In the genomic region with DNA sequence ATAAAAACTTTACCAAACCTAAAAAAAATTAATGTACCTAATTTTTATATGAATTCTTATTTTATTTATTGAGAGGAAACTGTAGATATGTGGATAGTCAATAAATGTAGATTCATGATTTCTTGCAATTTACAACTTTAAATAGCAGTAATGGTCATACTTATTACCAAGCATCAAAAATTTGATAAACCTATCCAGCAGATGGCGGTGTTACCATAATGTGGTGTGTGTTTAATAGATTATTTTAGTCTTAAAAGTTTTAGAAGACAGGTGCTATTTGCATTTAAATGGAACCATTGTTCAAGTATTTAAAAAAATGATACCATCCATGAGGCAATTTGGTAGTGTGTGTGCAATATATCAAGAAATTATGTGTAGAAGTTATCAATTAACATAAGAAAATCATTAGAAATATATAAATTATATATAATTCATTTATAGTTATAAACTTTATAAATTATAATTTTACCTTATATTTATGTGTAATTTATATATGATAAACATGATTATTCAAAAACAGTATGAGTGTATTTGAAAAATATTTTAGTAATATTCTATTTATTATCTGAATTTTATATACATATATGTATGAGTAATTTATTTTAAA, we compare ENCODE assay signal across 8 cellular contexts.
DNase-seq lines count a peak whose midpoint lies in the region; ATAC-seq and TF ChIP-seq lines count a peak whose summit lies in the region.

No MANE protein-coding gene starts in this region.

- intact Hi-C loops in sigmoid colon (cut with DNase I): no loop called here
- intact Hi-C loops in CD4-positive, alpha-beta memory T cell (cut with micrococcal nuclease): no loop called here

- no peak overlapping the region for H3K27ac ChIP-seq in sigmoid colon
- H3K27ac ChIP-seq in CD4-positive, alpha-beta memory T cell (ENCODE audit: low read depth, low read length): no peak overlapping the region

- POLR2A ChIA-PET in CD4-positive, alpha-beta memory T cell (lab: Charles Lee; ENCODE audit: partially characterized antibody): no interaction called here

- no peak overlapping the region for H3K27ac Mint-ChIP-seq in CD4-positive, alpha-beta memory T cell

- no peaks in the 10 kb centered on the region for H3K4me1 Mint-ChIP-seq in CD4-positive, alpha-beta memory T cell

- no peak overlapping the region for H3K4me3 Mint-ChIP-seq in CD4-positive, alpha-beta memory T cell

- no peak for TF ChIP-seq POLR2A in sigmoid colon (IDR thresholded peaks at IDR 0.05)

- no peaks in the 10 kb centered on the region for H3K36me3 ChIP-seq in sigmoid colon
- no peaks in the 10 kb centered on the region for H3K36me3 ChIP-seq in CD4-positive, alpha-beta memory T cell (ENCODE audit: insufficient read depth, low read length)

- no peaks in the 10 kb centered on the region for H3K9me3 ChIP-seq in sigmoid colon
- H3K9me3 ChIP-seq in CD4-positive, alpha-beta memory T cell (ENCODE audit: control insufficient read depth in 1 of 2, low read length in 2 of 2): peaks cover 0 to 3% of the 10 kb centered on the region in 2 donors

- ATAC-seq in GM18520 (IDR thresholded peaks at IDR 0.05; ENCODE audit: unreplicated experiment): no peak

- no peaks in the 10 kb centered on the region for H3K36me3 Mint-ChIP-seq in CD4-positive, alpha-beta memory T cell

- DNase-seq in AG09309 (ENCODE audit: low read depth): no peak
- peak; percentile 4 for DNase-seq in HCEC 1CT
- peak; percentile 28 for DNase-seq in NCI-H82 treated with DMSO at 0.1 percent for 48 hours (lab: John Stamatoyannopoulos, UW; ENCODE audit: unreplicated experiment)
- peak; percentile 65 for DNase-seq in epithelial cell of esophagus (ENCODE audit: low read depth)
- no peak for DNase-seq in sigmoid colon
- DNase-seq in cerebellar nuclear complex (lab: John Stamatoyannopoulos, UW): no peak
- DNase-seq in CD4-positive, alpha-beta memory T cell: no peak

- H3K9me3 Mint-ChIP-seq in CD4-positive, alpha-beta memory T cell: peaks cover 0 to 23% (median 6%) of the 10 kb centered on the region in 8 donors

- TF ChIP-seq CTCF in AG09309 (IDR thresholded peaks at IDR 0.05; ENCODE audit: control insufficient read depth, insufficient read depth, low read depth, low read length, missing control alignments) (peak; percentile 20), epithelial cell of esophagus (IDR thresholded peaks at IDR 0.05; ENCODE audit: insufficient read depth, low read depth, low read length, missing control alignments) (peak; percentile 36), sigmoid colon (IDR thresholded peaks at IDR 0.05) (peak in 3 of 4 experiments; percentile 10 to 44 (median 24))

- TF ChIP-seq EP300 in sigmoid colon (IDR thresholded peaks at IDR 0.05): no peak

- H3K4me1 ChIP-seq in sigmoid colon: no peaks in the 10 kb centered on the region
- H3K4me1 ChIP-seq in CD4-positive, alpha-beta memory T cell (ENCODE audit: insufficient read depth, low read length): no peaks in the 10 kb centered on the region

- H3K27me3 Mint-ChIP-seq in CD4-positive, alpha-beta memory T cell: no peaks in the 10 kb centered on the region

- no peaks in the 10 kb centered on the region for H3K27me3 ChIP-seq in sigmoid colon
- H3K27me3 ChIP-seq in CD4-positive, alpha-beta memory T cell (ENCODE audit: insufficient read depth, low read length): no peaks in the 10 kb centered on the region

- H3K4me3 ChIP-seq in AG09309 (ENCODE audit: control insufficient read depth, low read depth, low read length) (no peak overlapping the region), epithelial cell of esophagus (ENCODE audit: low read length) (no peak overlapping the region), sigmoid colon (no peak overlapping the region)
- no peak overlapping the region for H3K4me3 ChIP-seq in CD4-positive, alpha-beta memory T cell (ENCODE audit: low read length in 2 of 2)

- WGBS in sigmoid colon, 2 donors: 17 to 20% methylated on average over 1 of the region's 1 CpG

- CTCF ChIA-PET in CD4-positive, alpha-beta memory T cell (lab: Charles Lee; ENCODE audit: partially characterized antibody): no interaction called here

Comparison
In these comparisons a context has a peak if more than half of its experiments do, and no peak if none do; other contexts are left out.
1. DNase-seq: peak in HCEC 1CT (single experiment), NCI-H82 treated with DMSO at 0.1 percent for 48 hours (single experiment) and epithelial cell of esophagus (single experiment); none in AG09309 (single experiment), sigmoid colon (single experiment), cerebellar nuclear complex (0 of 2) and CD4-positive, alpha-beta memory T cell (0 of 5).
2. Peak in every context shown above with its lines, with median percentiles within 50 percentile points of each other: CTCF ChIP-seq.